Comparison of ENCODE assay signal across 8 cellular contexts in the genomic region with DNA sequence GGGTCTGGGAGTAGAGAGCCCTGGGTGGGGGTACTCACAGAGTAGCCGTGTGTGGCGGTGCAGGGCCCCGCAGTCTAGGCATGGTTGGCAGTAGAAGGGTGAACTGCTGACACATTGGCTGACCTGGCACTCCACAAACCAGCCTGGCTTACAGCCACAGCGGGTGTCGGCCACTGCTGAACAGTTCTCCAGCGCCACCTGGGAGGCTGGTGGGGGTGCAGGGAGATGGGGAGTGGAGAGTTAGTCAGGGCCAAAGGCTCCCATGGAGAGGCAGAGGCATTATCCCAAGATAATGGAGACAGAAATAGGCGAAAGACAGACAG. TPM values are rescaled to one million over a fixed set of nuclear protein-coding genes. Genes with fewer than 3 reads are reported as not detected.
DNase-seq lines count a peak whose midpoint lies in the region; ATAC-seq and TF ChIP-seq lines count a peak whose summit lies in the region.

No MANE protein-coding gene starts in this region.

- no peaks in the 10 kb centered on the region for H3K9me3 Mint-ChIP-seq in activated CD8-positive, alpha-beta T cell treated with anti-CD3 and anti-CD28 coated beads, Interleukin-2, amount 10 ng/mL, durations not matched to agents 7 days and 5 days (ENCODE audit: insufficient read depth)

- no peak overlapping the region for H3K14ac ChIP-seq in trophoblast cell (ENCODE audit: low read length)

- H2AFZ ChIP-seq in trophoblast cell (ENCODE audit: insufficient read depth, low read length, poor library complexity), result no peak overlapping the region

- H3K27me3 Mint-ChIP-seq in activated CD8-positive, alpha-beta T cell treated with anti-CD3 and anti-CD28 coated beads, Interleukin-2, amount 10 ng/mL, durations not matched to agents 7 days and 5 days (ENCODE audit: low read depth), result peaks cover under 1% of the 10 kb centered on the region

- H3K4me3 ChIP-seq in LNCaP clone FGC (ENCODE audit: low read depth, low read length) (no peak overlapping the region), right cardiac atrium (ENCODE audit: low read length) (no peak overlapping the region), trophoblast cell (ENCODE audit: low read depth, low read length) (no peak overlapping the region)

- peaks cover 67 to 77% of the 10 kb centered on the region in 2 experiments for H3K36me3 ChIP-seq in trophoblast cell (ENCODE audit: control insufficient read depth in 1 of 2, insufficient read depth in 2 of 2, low read length in 2 of 2)

- H3K36me3 Mint-ChIP-seq in activated CD8-positive, alpha-beta T cell treated with anti-CD3 and anti-CD28 coated beads, Interleukin-2, amount 10 ng/mL, durations not matched to agents 7 days and 5 days (ENCODE audit: low read depth), result peaks cover 38% of the 10 kb centered on the region

- in situ Hi-C loops in GM13976 (cut with MboI; ENCODE audit: low sequenced_read_pairs, unreplicated experiment), result no loop called here

- peak; percentile 67 for TF ChIP-seq CTCF in LNCaP clone FGC (IDR thresholded peaks at IDR 0.05; ENCODE audit: control insufficient read depth, extremely low read depth, insufficient read depth)
- TF ChIP-seq CTCF in GM13976 (IDR thresholded peaks at IDR 0.05; ENCODE audit: borderline replicate concordance, control extremely low read depth, extremely low read depth, insufficient read depth, missing control alignments), result no peak

- intact Hi-C loops in right cardiac atrium (cut with DNase I), result no loop called here

- H4K8ac ChIP-seq in trophoblast cell (ENCODE audit: low read depth, low read length), result no peak overlapping the region

- H3K9ac ChIP-seq in trophoblast cell (ENCODE audit: low read length), result no peak overlapping the region

- peak; percentile 46 for DNase-seq in A172 (ENCODE audit: low spot score)
- peak; percentile 19 for DNase-seq in LNCaP clone FGC (ENCODE audit: low read depth)
- peak; percentile 42 for DNase-seq in activated CD8-positive, alpha-beta T cell treated with anti-CD3 and anti-CD28 coated beads, Interleukin-2, amount 10 ng/mL, durations not matched to agents 7 days and 5 days
- DNase-seq in right cardiac atrium, result peak; percentile 67 to 89 (median 84)
- no peak for DNase-seq in trophoblast cell
- no peak for DNase-seq in GM13976 (ENCODE audit: low spot score)

- H4K12ac ChIP-seq in trophoblast cell (ENCODE audit: low read depth, low read length), result no peak overlapping the region

- H3K9me3 ChIP-seq in right cardiac atrium (ENCODE audit: control insufficient read depth, low read length), result no peaks in the 10 kb centered on the region
- peaks cover 2% of the 10 kb centered on the region for H3K9me3 ChIP-seq in trophoblast cell (ENCODE audit: insufficient read depth, low read depth, low read length)

- no peak overlapping the region for H2AK5ac ChIP-seq in trophoblast cell (ENCODE audit: low read length)

- no peaks in the 10 kb centered on the region for H3K79me1 ChIP-seq in trophoblast cell (ENCODE audit: low read length)

- H3K4me1 ChIP-seq in right cardiac atrium (ENCODE audit: control insufficient read depth, insufficient read depth, low read length) (no peaks in the 10 kb centered on the region), trophoblast cell (ENCODE audit: control insufficient read depth in 1 of 2, insufficient read depth in 2 of 2, low read length in 2 of 2) (no peaks in the 10 kb centered on the region)

- no peak overlapping the region for H3K4me2 ChIP-seq in trophoblast cell (ENCODE audit: low read length)

- H2BK5ac ChIP-seq in trophoblast cell (ENCODE audit: low read depth, low read length, poor library complexity), result no peak overlapping the region

- no peak overlapping the region for H4K91ac ChIP-seq in trophoblast cell (ENCODE audit: low read depth, low read length)

- H2BK12ac ChIP-seq in trophoblast cell (ENCODE audit: low read length), result no peak overlapping the region

- H3K27ac Mint-ChIP-seq in activated CD8-positive, alpha-beta T cell treated with anti-CD3 and anti-CD28 coated beads, Interleukin-2, amount 10 ng/mL, durations not matched to agents 7 days and 5 days, result peak overlapping the region; percentile 53

- POLR2A ChIA-PET in activated CD8-positive, alpha-beta T cell treated with anti-CD3 and anti-CD28 coated beads, Interleukin-2, amount 10 ng/mL, durations not matched to agents 7 days and 5 days (lab: Charles Lee), result interaction anchor here (1.3 kb wide), 1 partner anchor 27 kb away, joined by 6 read pairs; a partner anchor contains a TSS

- no peak overlapping the region for H3K18ac ChIP-seq in trophoblast cell (ENCODE audit: low read length)

- no peaks in the 10 kb centered on the region for H3K27me3 ChIP-seq in right cardiac atrium (ENCODE audit: control insufficient read depth, insufficient read depth)
- H3K27me3 ChIP-seq in trophoblast cell (ENCODE audit: insufficient read depth, low read length), result no peaks in the 10 kb centered on the region

- H3K27ac ChIP-seq in right cardiac atrium (ENCODE audit: low read length) (no peak overlapping the region), trophoblast cell (ENCODE audit: low read depth, low read length) (no peak overlapping the region)

- peaks cover 55% of the 10 kb centered on the region for H3K4me1 Mint-ChIP-seq in activated CD8-positive, alpha-beta T cell treated with anti-CD3 and anti-CD28 coated beads, Interleukin-2, amount 10 ng/mL, durations not matched to agents 7 days and 5 days (ENCODE audit: low read depth)

- no peaks in the 10 kb centered on the region for H3K79me2 ChIP-seq in trophoblast cell (ENCODE audit: control insufficient read depth, insufficient read depth, low read length, poor library complexity)

- no peak for ATAC-seq in activated CD8-positive, alpha-beta T cell treated with anti-CD3 and anti-CD28 coated beads, Interleukin-2, amount 10 ng/mL, durations not matched to agents 7 days and 5 days
- ATAC-seq in right cardiac atrium, result peak; percentile 45 to 49
- no peak for ATAC-seq in activated CD4-positive, CD25-positive, alpha-beta regulatory T cell treated with anti-CD3 and anti-CD28 coated beads, Interleukin-2, amount 50 U/mL, for 24 hours
- ATAC-seq in HG03442 (IDR thresholded peaks at IDR 0.05; ENCODE audit: unreplicated experiment), result no peak

- H3K4me3 Mint-ChIP-seq in activated CD8-positive, alpha-beta T cell treated with anti-CD3 and anti-CD28 coated beads, Interleukin-2, amount 10 ng/mL, durations not matched to agents 7 days and 5 days, result peak overlapping the region; percentile 86

- H2BK120ac ChIP-seq in trophoblast cell (ENCODE audit: insufficient read depth, low read length, poor library complexity), result no peak overlapping the region

- 72% methylated on average over 7 of the region's 7 CpGs for WGBS in right cardiac atrium
- no CpG with 5 or more reads among the region's 7 CpGs for WGBS in trophoblast cell (ENCODE audit: extremely low coverage, insufficient coverage, insufficient read length)

- H3K4ac ChIP-seq in trophoblast cell (ENCODE audit: low read depth, low read length), result no peak overlapping the region

- CTCF ChIA-PET in activated CD8-positive, alpha-beta T cell treated with anti-CD3 and anti-CD28 coated beads, Interleukin-2, amount 10 ng/mL, durations not matched to agents 7 days and 5 days (lab: Charles Lee), result interaction anchor here (1.1 to 2.4 kb wide), 3 partner anchors 10 to 218 kb away, joined by 3 to 8 read pairs (median 8); a partner anchor contains a TSS

- H3K23ac ChIP-seq in trophoblast cell (ENCODE audit: low read length), result no peak overlapping the region

RNA-seq across cellular contexts. Expression of a gene that starts 1.5 kb away (rescaled TPM):
- total RNA-seq in A172 (2014; rRNA removed; shearing (Covaris generic)), result 5.1 and 6.2 TPM in 2 replicates
- total RNA-seq in activated CD8-positive, alpha-beta T cell treated with anti-CD3 and anti-CD28 coated beads, Interleukin-2, amount 10 ng/mL, durations not matched to agents 7 days and 5 days, result 10 to 100 TPM; 47.7 to 55.8 TPM
- 1 to 10 TPM; 4.4 to 6.4 (median 5.1) TPM for total RNA-seq in right cardiac atrium
- 6.6 TPM for polyA plus RNA-seq in right cardiac atrium
- polyA plus RNA-seq in trophoblast cell (2013), result 22.6 and 23.0 TPM in 2 replicates

RNA-seq across cellular contexts. Expression of a gene that starts 27.0 kb away (rescaled TPM):
- 8.6 and 10.1 TPM in 2 replicates for total RNA-seq in A172 (2014; rRNA removed; shearing (Covaris generic))
- total RNA-seq in activated CD8-positive, alpha-beta T cell treated with anti-CD3 and anti-CD28 coated beads, Interleukin-2, amount 10 ng/mL, durations not matched to agents 7 days and 5 days, result 1 to 10 TPM; 2.2 to 2.8 TPM
- total RNA-seq in right cardiac atrium, result 1 to 10 TPM; 7.0 to 9.2 (median 8.5) TPM
- 9.9 TPM for polyA plus RNA-seq in right cardiac atrium
- polyA plus RNA-seq in trophoblast cell (2013), result 31.1 and 31.3 TPM in 2 replicates

RNA-seq across cellular contexts. Expression of a gene that starts 39.9 kb away (rescaled TPM):
- total RNA-seq in A172 (2014; rRNA removed; shearing (Covaris generic)), result 4.0 TPM in 1 of 2 replicates, not detected in the other
- total RNA-seq in activated CD8-positive, alpha-beta T cell treated with anti-CD3 and anti-CD28 coated beads, Interleukin-2, amount 10 ng/mL, durations not matched to agents 7 days and 5 days, result 1 to 10 TPM in 1 of 2 experiments, under 1 TPM in 1; 0.61 to 1.0 TPM
- total RNA-seq in right cardiac atrium, result 1 to 10 TPM in 2 of 4 donors, under 1 TPM in 2; 0.37 to 1.7 (median 0.84) TPM
- 0.23 TPM for polyA plus RNA-seq in right cardiac atrium
- 5.8 and 6.9 TPM in 2 replicates for polyA plus RNA-seq in trophoblast cell (2013)

RNA-seq across cellular contexts. Expression of a gene that starts 44.8 kb away (rescaled TPM):
- total RNA-seq in A172 (2014; rRNA removed; shearing (Covaris generic)), result 2.0 and 3.9 TPM in 2 replicates
- total RNA-seq in activated CD8-positive, alpha-beta T cell treated with anti-CD3 and anti-CD28 coated beads, Interleukin-2, amount 10 ng/mL, durations not matched to agents 7 days and 5 days, result under 1 TPM; 0.05 to 0.45 TPM
- under 1 TPM in 1 of 4 donors, not detected in 3; 0.17 TPM for total RNA-seq in right cardiac atrium
- not detected for polyA plus RNA-seq in right cardiac atrium
- 33.7 and 41.0 TPM in 2 replicates for polyA plus RNA-seq in trophoblast cell (2013)

Comparison
In these comparisons a context has a peak if more than half of its experiments do, and no peak if none do; other contexts are left out.
1. DNase-seq: peak in A172 (single experiment), LNCaP clone FGC (single experiment), activated CD8-positive, alpha-beta T cell treated with anti-CD3 and anti-CD28 coated beads, Interleukin-2, amount 10 ng/mL, durations not matched to agents 7 days and 5 days (single experiment) and right cardiac atrium (3 of 3); none in trophoblast cell (0 of 2) and GM13976 (single experiment).
2. ATAC-seq: peak in right cardiac atrium (2 of 2); none in activated CD8-positive, alpha-beta T cell treated with anti-CD3 and anti-CD28 coated beads, Interleukin-2, amount 10 ng/mL, durations not matched to agents 7 days and 5 days (single experiment), activated CD4-positive, CD25-positive, alpha-beta regulatory T cell treated with anti-CD3 and anti-CD28 coated beads, Interleukin-2, amount 50 U/mL, for 24 hours (0 of 2) and HG03442 (single experiment).